Comparison of ENCODE assay signal across 10 cellular contexts in the genomic region with DNA sequence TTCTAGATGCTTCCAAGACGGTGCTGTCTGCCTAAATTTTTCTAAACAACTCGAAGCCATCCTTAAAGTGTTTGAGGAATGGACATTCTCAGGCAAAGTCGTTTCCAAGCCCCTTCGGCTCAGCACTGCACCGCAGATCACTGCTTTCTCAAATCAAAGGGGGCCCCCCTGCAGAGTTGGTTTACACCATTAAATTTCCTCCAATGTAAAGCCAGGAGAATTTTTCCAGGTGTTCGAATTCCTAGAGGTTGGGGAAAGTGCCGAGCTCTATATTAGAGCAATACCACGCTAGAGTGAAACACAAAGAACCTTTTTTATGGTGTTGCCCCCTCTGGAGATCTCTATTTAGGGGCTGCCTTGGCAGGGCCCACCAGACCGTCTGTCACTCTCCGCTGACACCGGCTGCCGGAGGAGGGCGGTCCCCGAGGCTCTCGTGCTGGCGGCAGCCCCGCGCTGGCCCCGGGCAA.
DNase-seq lines count a peak whose midpoint lies in the region; ATAC-seq and TF ChIP-seq lines count a peak whose summit lies in the region.
"Had no signal": no experiment of that assay in that cellular context is flagged by ENCODE, and none has a peak within 500 bp of the region (broad histone marks: within the 10 kb centered on the region; RNA-seq: fewer than 3 reads in every experiment).

No MANE protein-coding gene starts in this region.

- H3K27ac ChIP-seq in vagina (no peak overlapping the region), sigmoid colon (peak overlapping the region in 1 of 4 donors; percentile 55)

- no peaks in the 10 kb centered on the region for H3K9me3 ChIP-seq in mucosa of descending colon
- H3K9me3 ChIP-seq in vagina: no peaks in the 10 kb centered on the region
- no peaks in the 10 kb centered on the region for H3K9me3 ChIP-seq in sigmoid colon

- H3K4me1 ChIP-seq in mucosa of descending colon (ENCODE audit: low read depth) (peaks cover 11% of the 10 kb centered on the region), vagina (peaks cover 18% of the 10 kb centered on the region), sigmoid colon (peaks cover 0 to 24% (median 18%) of the 10 kb centered on the region in 4 donors)

- no peak for TF ChIP-seq EP300 in sigmoid colon (IDR thresholded peaks at IDR 0.05)

- H3K4me3 ChIP-seq in epithelial cell of proximal tubule (ENCODE audit: low read depth, low read length) (peak overlapping the region; percentile 57), mucosa of descending colon (no peak overlapping the region), vagina (peak overlapping the region; percentile 32 to 33), sigmoid colon (peak overlapping the region in 2 of 4 donors; percentile 34 to 43)

- DNase-seq in Right ventricle myocardium inferior (ENCODE audit: missing footprints) (no peak), cardiac septum (ENCODE audit: low spot score) (no peak), epithelial cell of proximal tubule (ENCODE audit: low read depth) (no peak), mucosa of descending colon (no peak), vagina (ENCODE audit: extremely low spot score in 2 of 2) (no peak), middle frontal gyrus (ENCODE audit: extremely low spot score, low spot score) (no peak), sigmoid colon (no peak)
- DNase-seq: OCI-M1; stimulated activated naive B cell treated with anti-CD40 and anti-IgM and Interleukin-4, amounts not matched to agents 10 μg/mL and 1 μg/mL and 100 μg/mL, for 72 hours had no signal

- TF ChIP-seq POLR2A in vagina (IDR thresholded peaks at IDR 0.05) (no peak), GM18505 (IDR thresholded peaks at IDR 0.05; ENCODE audit: borderline replicate concordance, extremely low read depth, insufficient read depth, insufficient read length) (no peak), sigmoid colon (IDR thresholded peaks at IDR 0.05) (no peak)

- ATAC-seq in Right ventricle myocardium inferior (peak; percentile 34), mucosa of descending colon (peak; percentile 38), GM18505 (IDR thresholded peaks at IDR 0.05; ENCODE audit: unreplicated experiment) (no peak)
- ATAC-seq: stimulated activated naive B cell treated with anti-CD40 and anti-IgM and Interleukin-4, amounts not matched to agents 10 μg/mL and 1 μg/mL and 100 μg/mL, for 72 hours had no signal

- TF ChIP-seq CTCF in epithelial cell of proximal tubule (conservative IDR thresholded peaks at IDR 0.05; ENCODE audit: low read depth, low read length) (no peak), mucosa of descending colon (IDR thresholded peaks at IDR 0.05) (no peak), vagina (IDR thresholded peaks at IDR 0.05) (no peak), sigmoid colon (IDR thresholded peaks at IDR 0.05) (no peak)

- H3K27me3 ChIP-seq in vagina (no peaks in the 10 kb centered on the region), sigmoid colon (no peaks in the 10 kb centered on the region)

- H3K36me3 ChIP-seq in mucosa of descending colon (ENCODE audit: low read depth): no peaks in the 10 kb centered on the region
- H3K36me3 ChIP-seq in vagina: no peaks in the 10 kb centered on the region
- H3K36me3 ChIP-seq in sigmoid colon: no peaks in the 10 kb centered on the region

- intact Hi-C loops in Right ventricle myocardium inferior (cut with DNase I): no loop called here
- intact Hi-C loops in cardiac septum (cut with DNase I): no loop called here
- intact Hi-C loops in mucosa of descending colon (cut with DNase I, micrococcal nuclease): no loop called here
- intact Hi-C loops in vagina (cut with DNase I): no loop called here
- intact Hi-C loops in sigmoid colon (cut with DNase I): loop anchor here (5.0 kb wide), 1 partner anchor 270 kb away; no protein-coding TSS in a partner anchor

- 23 to 31% methylated on average over 19 of the region's 19 CpGs for WGBS in sigmoid colon, 2 donors
